10 cellular contexts compared by ENCODE assay signal in genomic region chr22:36367066-36367465, GRCh38. TPM values are rescaled to one million over a fixed set of nuclear protein-coding genes. Genes with fewer than 3 reads are reported as not detected.
A peak's percentile ranks its signal among the peaks of the same experiment; 100 is the strongest.
DNase-seq lines count a peak whose midpoint lies in the region; ATAC-seq and TF ChIP-seq lines count a peak whose summit lies in the region.
"Had no signal": no experiment of that assay in that cellular context is flagged by ENCODE, and none has a peak within 500 bp of the region (broad histone marks: within the 10 kb centered on the region; RNA-seq: fewer than 3 reads in every experiment).

No MANE protein-coding gene starts in this region.

- peak overlapping the region; percentile 61 for H3K4me3 Mint-ChIP-seq in stimulated activated naive CD8-positive, alpha-beta T cell treated with anti-CD3 and anti-CD28 coated beads, Interleukin-15, Interleukin-2, amounts not matched to agents 100 ng/mL and 50 ng/mL, for 24 hours
- H3K4me3 Mint-ChIP-seq in effector memory CD8-positive, alpha-beta T cell: peak overlapping the region; percentile 86 to 90
- peak overlapping the region; percentile 83 for H3K4me3 Mint-ChIP-seq in natural killer cell treated with Interleukin-12 subunit alpha and Interleukin-12 subunit beta and Interleukin-15 and Interleukin-18, amount 100 ng/mL, for 72 hours

- intact Hi-C loops in vagina (cut with DNase I): loop anchor here (5.0 kb wide), 1 partner anchor 35 kb away; no protein-coding TSS in a partner anchor

- H3K4me1 ChIP-seq in vagina: peaks cover 100% of the 10 kb centered on the region

- no peak for DNase-seq in stimulated activated naive CD8-positive, alpha-beta T cell treated with anti-CD3 and anti-CD28 coated beads, Interleukin-15, Interleukin-2, amounts not matched to agents 100 U/mL and 50 U/mL, for 24 hours
- DNase-seq in effector memory CD8-positive, alpha-beta T cell: no peak
- DNase-seq in natural killer cell treated with Interleukin-12 subunit alpha and Interleukin-12 subunit beta and Interleukin-15 and Interleukin-18, amount 100 ng/mL, for 72 hours (ENCODE audit: low spot score): no peak
- DNase-seq in vagina (ENCODE audit: extremely low spot score in 2 of 2): no peak
- DNase-seq in KG1 (lab: John Stamatoyannopoulos, UW): no peak
- DNase-seq: NCI-H1694 had no signal

- ATAC-seq in stimulated activated naive CD8-positive, alpha-beta T cell treated with anti-CD3 and anti-CD28 coated beads, Interleukin-15, Interleukin-2, amounts not matched to agents 100 U/mL and 50 U/mL, for 24 hours: no peak
- ATAC-seq in effector memory CD8-positive, alpha-beta T cell (replicated peaks): no peak
- ATAC-seq in natural killer cell treated with Interleukin-12 subunit alpha and Interleukin-12 subunit beta and Interleukin-15 and Interleukin-18, amount 100 ng/mL, for 72 hours: no peak
- ATAC-seq in GM19324 (IDR thresholded peaks at IDR 0.05; ENCODE audit: low FRiP score, unreplicated experiment): no peak
- ATAC-seq in GM21423 (IDR thresholded peaks at IDR 0.05; ENCODE audit: unreplicated experiment): no peak

- H3K4me1 Mint-ChIP-seq in stimulated activated naive CD8-positive, alpha-beta T cell treated with anti-CD3 and anti-CD28 coated beads, Interleukin-15, Interleukin-2, amounts not matched to agents 100 ng/mL and 50 ng/mL, for 24 hours (ENCODE audit: low read depth): peaks cover 100% of the 10 kb centered on the region
- peaks cover 86 to 91% of the 10 kb centered on the region in 2 donors for H3K4me1 Mint-ChIP-seq in effector memory CD8-positive, alpha-beta T cell (ENCODE audit: low read depth in 2 of 2)
- peaks cover 82 to 93% of the 10 kb centered on the region in 2 donors for H3K4me1 Mint-ChIP-seq in natural killer cell treated with Interleukin-12 subunit alpha and Interleukin-12 subunit beta and Interleukin-15 and Interleukin-18, amount 100 ng/mL, for 72 hours (ENCODE audit: low read depth in 2 of 2)

- no peaks in the 10 kb centered on the region for H3K27me3 Mint-ChIP-seq in stimulated activated naive CD8-positive, alpha-beta T cell treated with anti-CD3 and anti-CD28 coated beads, Interleukin-15, Interleukin-2, amounts not matched to agents 100 ng/mL and 50 ng/mL, for 24 hours
- H3K27me3 Mint-ChIP-seq in effector memory CD8-positive, alpha-beta T cell: no peaks in the 10 kb centered on the region
- H3K27me3 Mint-ChIP-seq in natural killer cell treated with Interleukin-12 subunit alpha and Interleukin-12 subunit beta and Interleukin-15 and Interleukin-18, amount 100 ng/mL, for 72 hours: no peaks in the 10 kb centered on the region
- H3K27me3 Mint-ChIP-seq: brain had no signal

- peak overlapping the region; percentile 96 for H3K27ac Mint-ChIP-seq in stimulated activated naive CD8-positive, alpha-beta T cell treated with anti-CD3 and anti-CD28 coated beads, Interleukin-15, Interleukin-2, amounts not matched to agents 100 ng/mL and 50 ng/mL, for 24 hours
- peak overlapping the region; percentile 94 to 97 for H3K27ac Mint-ChIP-seq in effector memory CD8-positive, alpha-beta T cell
- peak overlapping the region; percentile 81 to 90 for H3K27ac Mint-ChIP-seq in natural killer cell treated with Interleukin-12 subunit alpha and Interleukin-12 subunit beta and Interleukin-15 and Interleukin-18, amount 100 ng/mL, for 72 hours

- H3K36me3 ChIP-seq in vagina: no peaks in the 10 kb centered on the region

- H3K4me3 ChIP-seq in vagina: peak overlapping the region in 1 of 2 donors; percentile 37

- H3K36me3 Mint-ChIP-seq in stimulated activated naive CD8-positive, alpha-beta T cell treated with anti-CD3 and anti-CD28 coated beads, Interleukin-15, Interleukin-2, amounts not matched to agents 100 ng/mL and 50 ng/mL, for 24 hours (ENCODE audit: low read depth): peaks cover 58% of the 10 kb centered on the region
- peaks cover 90% of the 10 kb centered on the region for H3K36me3 Mint-ChIP-seq in effector memory CD8-positive, alpha-beta T cell (ENCODE audit: insufficient read depth)
- no peaks in the 10 kb centered on the region for H3K36me3 Mint-ChIP-seq in natural killer cell treated with Interleukin-12 subunit alpha and Interleukin-12 subunit beta and Interleukin-15 and Interleukin-18, amount 100 ng/mL, for 72 hours
- H3K36me3 Mint-ChIP-seq: brain had no signal

- H3K27ac ChIP-seq in vagina: peak overlapping the region; percentile 93

- H3K27me3 ChIP-seq in vagina: no peaks in the 10 kb centered on the region

- TF ChIP-seq CTCF in vagina (IDR thresholded peaks at IDR 0.05): no peak

- H3K9me3 ChIP-seq in vagina: no peaks in the 10 kb centered on the region

- no peak for TF ChIP-seq POLR2A in vagina (IDR thresholded peaks at IDR 0.05)

- H3K9me3 Mint-ChIP-seq in stimulated activated naive CD8-positive, alpha-beta T cell treated with anti-CD3 and anti-CD28 coated beads, Interleukin-15, Interleukin-2, amounts not matched to agents 100 ng/mL and 50 ng/mL, for 24 hours: no peaks in the 10 kb centered on the region
- H3K9me3 Mint-ChIP-seq in effector memory CD8-positive, alpha-beta T cell: no peaks in the 10 kb centered on the region
- H3K9me3 Mint-ChIP-seq in natural killer cell treated with Interleukin-12 subunit alpha and Interleukin-12 subunit beta and Interleukin-15 and Interleukin-18, amount 100 ng/mL, for 72 hours: no peaks in the 10 kb centered on the region
- H3K9me3 Mint-ChIP-seq: brain had no signal

RNA-seq across cellular contexts. Expression of gene MYH9, which starts 20.7 kb away (rescaled TPM):
- total RNA-seq in natural killer cell treated with Interleukin-12 subunit alpha and Interleukin-12 subunit beta and Interleukin-15 and Interleukin-18, amount 100 ng/mL, for 72 hours: 100 to 1,000 TPM; 623 to 642 TPM
- total RNA-seq in vagina: 333 TPM
